ENCODE assay signal across 22 cellular contexts in genomic region chr21:36024782-36025181, GRCh38.
"Had no signal": no experiment of that assay in that cellular context is flagged by ENCODE, and none has a peak within 500 bp of the region (broad histone marks: within the 10 kb centered on the region; RNA-seq: fewer than 3 reads in every experiment).

No MANE protein-coding gene starts in this region.

- H3K4me3 ChIP-seq: coronary artery, dorsolateral prefrontal cortex, esophagus muscularis mucosa, gastroesophageal sphincter, heart left ventricle, hepatocyte, left ventricle myocardium inferior, lower lobe of right lung had no signal

- H3K9me3 ChIP-seq: esophagus muscularis mucosa, gastroesophageal sphincter, heart left ventricle, left ventricle myocardium inferior, lower lobe of right lung had no signal

- DNase-seq: dermis blood vessel endothelial cell; dorsolateral prefrontal cortex; effector CD4-positive, alpha-beta T cell; effector memory CD4-positive, alpha-beta T cell; foreskin keratinocyte; heart left ventricle; hypothalamus; immature natural killer cell; islet precursor cell; kidney; kidney glomerular epithelial cell; left colon; left ventricle myocardium inferior; lower lobe of right lung; mesenchymal stem cell; midbrain; naive thymus-derived CD4-positive, alpha-beta T cell had no signal

- ATAC-seq: foreskin keratinocyte; gastroesophageal sphincter; heart left ventricle; left colon; left lobe of liver; lower lobe of right lung; naive thymus-derived CD4-positive, alpha-beta T cell had no signal

- H3K27me3 ChIP-seq: dorsolateral prefrontal cortex, esophagus muscularis mucosa, foreskin keratinocyte, gastroesophageal sphincter, heart left ventricle, hepatocyte had no signal

- H3K4me2 ChIP-seq: hepatocyte had no signal

- H3K36me3 ChIP-seq: esophagus muscularis mucosa, gastroesophageal sphincter, heart left ventricle, left ventricle myocardium inferior, lower lobe of right lung had no signal

- H3K4me1 ChIP-seq: left ventricle myocardium inferior, lower lobe of right lung had no signal

- H3K79me2 ChIP-seq: hepatocyte had no signal

- H3K27ac ChIP-seq: coronary artery, dorsolateral prefrontal cortex, esophagus muscularis mucosa, foreskin keratinocyte, gastroesophageal sphincter, heart left ventricle, hepatocyte, left ventricle myocardium inferior, lower lobe of right lung had no signal

- H2AFZ ChIP-seq: hepatocyte had no signal
